14 cellular contexts compared by ENCODE assay signal in the genomic region with DNA sequence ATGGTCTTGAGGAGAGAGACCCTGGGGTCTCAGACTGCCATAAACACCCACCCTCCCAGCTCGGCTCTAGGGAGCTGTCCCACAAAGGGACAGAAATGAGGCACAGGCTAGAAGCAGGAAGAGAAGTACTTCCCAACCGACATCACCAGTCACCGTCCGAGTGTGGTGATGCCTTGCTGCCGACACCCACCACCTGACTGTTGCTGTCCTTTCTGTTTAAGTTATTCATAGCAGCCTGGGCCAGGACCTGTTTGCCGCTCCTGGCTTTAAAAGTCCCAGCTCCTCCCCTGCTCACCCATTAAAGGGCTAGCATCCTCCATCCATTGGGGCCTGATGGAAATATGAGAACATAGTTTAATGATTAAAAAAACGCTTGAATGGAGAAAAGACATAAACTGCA. TPM values are rescaled to one million over a fixed set of nuclear protein-coding genes. Genes with fewer than 3 reads are reported as not detected.
DNase-seq lines count a peak whose midpoint lies in the region; ATAC-seq, FAIRE-seq and TF ChIP-seq lines count a peak whose summit lies in the region.
"Had no signal": no experiment of that assay in that cellular context is flagged by ENCODE, and none has a peak within 500 bp of the region (broad histone marks: within the 10 kb centered on the region; RNA-seq: fewer than 3 reads in every experiment).

No MANE protein-coding gene starts in this region.

- peak overlapping the region; percentile 65 to 97 (median 89) for H3K4me3 Mint-ChIP-seq in CD8-positive, alpha-beta memory T cell
- peak overlapping the region; percentile 64 for H3K4me3 Mint-ChIP-seq in activated CD8-positive, alpha-beta T cell treated with anti-CD3 and anti-CD28 coated beads for 36 hours
- no peak overlapping the region for H3K4me3 Mint-ChIP-seq in glutamatergic neuron (ENCODE audit: unreplicated experiment)

- peaks cover 0 to 16% (median 13%) of the 10 kb centered on the region in 5 donors for H3K9me3 Mint-ChIP-seq in CD8-positive, alpha-beta memory T cell
- H3K9me3 Mint-ChIP-seq in activated CD8-positive, alpha-beta T cell treated with anti-CD3 and anti-CD28 coated beads for 36 hours: no peaks in the 10 kb centered on the region
- H3K9me3 Mint-ChIP-seq in glutamatergic neuron (ENCODE audit: unreplicated experiment): no peaks in the 10 kb centered on the region

- intact Hi-C loops in activated CD8-positive, alpha-beta T cell treated with anti-CD3 and anti-CD28 coated beads for 36 hours (cut with micrococcal nuclease): loop anchor here (5.0 kb wide), 1 partner anchor 36 kb away; a partner anchor contains a TSS
- intact Hi-C loops in mucosa of descending colon (cut with DNase I, micrococcal nuclease): no loop called here

- peaks cover 12 to 26% (median 17%) of the 10 kb centered on the region in 3 donors for H3K36me3 Mint-ChIP-seq in CD8-positive, alpha-beta memory T cell
- peaks cover 6% of the 10 kb centered on the region for H3K36me3 Mint-ChIP-seq in activated CD8-positive, alpha-beta T cell treated with anti-CD3 and anti-CD28 coated beads for 36 hours (ENCODE audit: low read depth)
- H3K36me3 Mint-ChIP-seq in glutamatergic neuron (ENCODE audit: unreplicated experiment): no peaks in the 10 kb centered on the region

- H3K27ac Mint-ChIP-seq in CD8-positive, alpha-beta memory T cell: peak overlapping the region; percentile 92 to 98 (median 96)
- peak overlapping the region; percentile 90 for H3K27ac Mint-ChIP-seq in activated CD8-positive, alpha-beta T cell treated with anti-CD3 and anti-CD28 coated beads for 36 hours
- H3K27ac Mint-ChIP-seq in glutamatergic neuron (ENCODE audit: unreplicated experiment): no peak overlapping the region

- no peaks in the 10 kb centered on the region for H3K27me3 ChIP-seq in CD8-positive, alpha-beta memory T cell (ENCODE audit: insufficient read depth, low read length, poor library complexity, severe bottlenecking)
- H3K27me3 ChIP-seq: MG63, suprapubic skin had no signal

- CTCF ChIA-PET in CD8-positive, alpha-beta memory T cell (lab: Charles Lee): interaction anchor here (1.1 to 9.2 kb wide), 9 partner anchors 10 to 44 kb away, joined by 3 to 102 read pairs (median 5); a partner anchor contains a TSS
- CTCF ChIA-PET in activated CD8-positive, alpha-beta T cell treated with anti-CD3 and anti-CD28 coated beads for 36 hours (lab: Charles Lee): interaction anchor here (0.9 to 2.5 kb wide), 4 partner anchors 11 to 61 kb away, joined by 5 to 37 read pairs (median 18); a partner anchor contains a TSS

- no peaks in the 10 kb centered on the region for H3K27me3 Mint-ChIP-seq in CD8-positive, alpha-beta memory T cell
- no peaks in the 10 kb centered on the region for H3K27me3 Mint-ChIP-seq in activated CD8-positive, alpha-beta T cell treated with anti-CD3 and anti-CD28 coated beads for 36 hours
- peaks cover 5% of the 10 kb centered on the region for H3K27me3 Mint-ChIP-seq in glutamatergic neuron (ENCODE audit: unreplicated experiment)

- FAIRE-seq in GM19239 (lab: Jason Lieb, UNC) (peak; percentile 90), H54 (lab: Jason Lieb, UNC) (no peak)
- FAIRE-seq: D721Med had no signal

- TF ChIP-seq CTCF in activated CD8-positive, alpha-beta T cell treated with anti-CD3 and anti-CD28 coated beads for 36 hours (IDR thresholded peaks at IDR 0.05): no peak
- TF ChIP-seq CTCF in mucosa of descending colon (IDR thresholded peaks at IDR 0.05) (no peak), glutamatergic neuron (IDR thresholded peaks at IDR 0.05; ENCODE audit: partially characterized antibody, unreplicated experiment) (no peak)

- no peaks in the 10 kb centered on the region for H3K9me3 ChIP-seq in CD8-positive, alpha-beta memory T cell (ENCODE audit: low read length)
- no peaks in the 10 kb centered on the region for H3K9me3 ChIP-seq in mucosa of descending colon
- H3K9me3 ChIP-seq: MG63, suprapubic skin had no signal

- TF ChIP-seq POLR2A in H54 (IDR thresholded peaks at IDR 0.05; ENCODE audit: low read depth, low read length): no peak

- no peaks in the 10 kb centered on the region for H3K36me3 ChIP-seq in CD8-positive, alpha-beta memory T cell (ENCODE audit: insufficient read depth, low read length)
- no peaks in the 10 kb centered on the region for H3K36me3 ChIP-seq in mucosa of descending colon (ENCODE audit: low read depth)
- H3K36me3 ChIP-seq: MG63, suprapubic skin had no signal

- DNase-seq in CD8-positive, alpha-beta memory T cell: no peak
- no peak for DNase-seq in GM19239 (ENCODE audit: insufficient read length, low spot score)
- peak; percentile 73 for DNase-seq in activated CD8-positive, alpha-beta T cell treated with anti-CD3 and anti-CD28 coated beads for 36 hours
- peak in 1 of 3 donors; percentile 56 for DNase-seq in mucosa of descending colon
- no peak for DNase-seq in NCI-H345 treated with DMSO at 0.1 percent for 48 hours (lab: John Stamatoyannopoulos, UW; ENCODE audit: unreplicated experiment)
- DNase-seq in DMS53 (lab: John Stamatoyannopoulos, UW): no peak
- no peak for DNase-seq in glutamatergic neuron
- no peak for DNase-seq in H54 (ENCODE audit: insufficient read length, low spot score)
- DNase-seq: caudate nucleus, MG63, NCI-H524 treated with DMSO at 0.1 percent for 48 hours, occipital lobe had no signal

- peak; percentile 69 for ATAC-seq in activated CD8-positive, alpha-beta T cell treated with anti-CD3 and anti-CD28 coated beads for 36 hours
- peak; percentile 62 for ATAC-seq in mucosa of descending colon

- peaks cover 96% of the 10 kb centered on the region for H3K4me1 ChIP-seq in CD8-positive, alpha-beta memory T cell (ENCODE audit: insufficient read depth, low read length)
- H3K4me1 ChIP-seq in mucosa of descending colon (ENCODE audit: low read depth): no peaks in the 10 kb centered on the region
- H3K4me1 ChIP-seq: suprapubic skin had no signal

- POLR2A ChIA-PET in CD8-positive, alpha-beta memory T cell (lab: Charles Lee): interaction anchor here (0.5 to 3.0 kb wide), 13 partner anchors 10 to 104 kb away, joined by 3 to 37 read pairs (median 7); a partner anchor contains a TSS
- POLR2A ChIA-PET in activated CD8-positive, alpha-beta T cell treated with anti-CD3 and anti-CD28 coated beads for 36 hours (lab: Charles Lee): interaction anchor here (0.8 to 39.8 kb wide), 4 partner anchors 10 to 45 kb away, joined by 3 to 1862 read pairs (median 39); a partner anchor contains a TSS

- peaks cover 82 to 95% (median 93%) of the 10 kb centered on the region in 3 donors for H3K4me1 Mint-ChIP-seq in CD8-positive, alpha-beta memory T cell
- peaks cover 81% of the 10 kb centered on the region for H3K4me1 Mint-ChIP-seq in activated CD8-positive, alpha-beta T cell treated with anti-CD3 and anti-CD28 coated beads for 36 hours (ENCODE audit: low read depth)
- H3K4me1 Mint-ChIP-seq in glutamatergic neuron (ENCODE audit: low read depth, unreplicated experiment): peaks cover 2% of the 10 kb centered on the region

- H3K27ac ChIP-seq in CD8-positive, alpha-beta memory T cell (ENCODE audit: low read depth, low read length): peak overlapping the region; percentile 15
- H3K27ac ChIP-seq: suprapubic skin had no signal

- peak overlapping the region; percentile 48 for H3K4me3 ChIP-seq in CD8-positive, alpha-beta memory T cell (ENCODE audit: low read length)
- no peak overlapping the region for H3K4me3 ChIP-seq in mucosa of descending colon
- H3K4me3 ChIP-seq: MG63, suprapubic skin had no signal

RNA-seq across cellular contexts. Expression of a gene that starts 13.2 kb away (rescaled TPM):
- total RNA-seq in CD8-positive, alpha-beta memory T cell: 10 to 100 TPM; 60.8 to 62.1 TPM
- 32.0 TPM for polyA plus RNA-seq in CD8-positive, alpha-beta memory T cell
- 10 to 100 TPM; 68.6 to 71.5 TPM for total RNA-seq in activated CD8-positive, alpha-beta T cell treated with anti-CD3 and anti-CD28 coated beads for 36 hours
- 100 to 1,000 TPM in 1 of 3 donors, 10 to 100 TPM in 2; 89.9 to 135 (median 90.6) TPM for total RNA-seq in mucosa of descending colon
- 59.2 TPM for total RNA-seq in glutamatergic neuron (ENCODE audit: unreplicated experiment)

RNA-seq across cellular contexts. Expression of a gene that starts 34.4 kb away (rescaled TPM):
- total RNA-seq in CD8-positive, alpha-beta memory T cell: 1 to 10 TPM; 7.7 to 9.1 TPM
- 19.8 TPM for polyA plus RNA-seq in CD8-positive, alpha-beta memory T cell
- 10 to 100 TPM; 16.1 to 17.8 TPM for total RNA-seq in activated CD8-positive, alpha-beta T cell treated with anti-CD3 and anti-CD28 coated beads for 36 hours
- 1 to 10 TPM; 3.9 to 6.4 (median 4.4) TPM for total RNA-seq in mucosa of descending colon
- not detected for total RNA-seq in glutamatergic neuron (ENCODE audit: unreplicated experiment)

RNA-seq across cellular contexts. Expression of a gene that starts 34.6 kb away (rescaled TPM):
- 1,000 to 10,000 TPM; 4,597 to 4,837 TPM for total RNA-seq in CD8-positive, alpha-beta memory T cell
- polyA plus RNA-seq in CD8-positive, alpha-beta memory T cell: 38,920 TPM
- 1,000 to 10,000 TPM; 4,476 to 4,587 TPM for total RNA-seq in activated CD8-positive, alpha-beta T cell treated with anti-CD3 and anti-CD28 coated beads for 36 hours
- 1,000 to 10,000 TPM; 3,073 to 7,652 (median 5,579) TPM for total RNA-seq in mucosa of descending colon
- 21.5 TPM for total RNA-seq in glutamatergic neuron (ENCODE audit: unreplicated experiment)

RNA-seq across cellular contexts. Expression of a gene that starts 59.7 kb away (rescaled TPM):
- 10 to 100 TPM; 70.8 to 73.8 TPM for total RNA-seq in CD8-positive, alpha-beta memory T cell
- 37.0 TPM for polyA plus RNA-seq in CD8-positive, alpha-beta memory T cell
- total RNA-seq in activated CD8-positive, alpha-beta T cell treated with anti-CD3 and anti-CD28 coated beads for 36 hours: 10 to 100 TPM; 59.8 to 63.5 TPM
- 10 to 100 TPM; 20.8 to 41.9 (median 21.5) TPM for total RNA-seq in mucosa of descending colon
- total RNA-seq in glutamatergic neuron (ENCODE audit: unreplicated experiment): 22.8 TPM

Comparison
In these comparisons a context has a peak if more than half of its experiments do, and no peak if none do; other contexts are left out.
1. RNA of a gene that starts 34.6 kb away (total RNA-seq): 3,073 to 7,652 TPM in mucosa of descending colon, 4,597 to 4,837 TPM in CD8-positive, alpha-beta memory T cell and 4,476 to 4,587 TPM in activated CD8-positive, alpha-beta T cell treated with anti-CD3 and anti-CD28 coated beads for 36 hours; 21.5 TPM in glutamatergic neuron (single experiment); every median in the first group is over 100 times any median in the second.